In the genomic region with DNA sequence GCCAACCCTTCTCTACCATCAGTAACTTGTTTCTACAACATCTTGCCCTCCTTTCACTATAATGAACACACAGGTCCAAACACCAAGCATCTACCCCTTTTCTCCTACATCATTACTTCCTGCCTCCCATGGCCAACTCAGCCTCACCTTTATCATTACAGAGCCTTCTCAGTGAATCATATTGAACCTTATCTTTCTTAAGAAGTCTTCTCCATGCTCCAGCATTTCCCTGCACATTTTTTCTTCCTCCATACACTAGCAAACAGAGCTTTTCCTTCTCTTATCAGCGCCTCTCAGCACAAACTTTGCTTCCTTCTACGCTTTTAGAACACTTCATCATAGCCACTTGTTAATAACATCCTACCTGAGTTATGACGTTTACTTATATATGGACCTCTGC, we compare ENCODE assay signal across 1 cellular context.
TF ChIP-seq lines count a peak whose summit lies in the region.

No MANE protein-coding gene starts in this region.

TF ChIP-seq in K562, 482 proteins besides CTCF, POLR2A, EP300 and RAD21 (continued from another document and continues in another):
- TF ChIP-seq CTCFL (IDR thresholded peaks at IDR 0.05; ENCODE audit: borderline replicate concordance, insufficient read depth, low read depth, low read length, poor library complexity, severe bottlenecking), result no peak
- TF ChIP-seq ZNF311 (CRISPR knock-in tag; IDR thresholded peaks at IDR 0.05), result no peak
- TF ChIP-seq PTRF (tag; IDR thresholded peaks at IDR 0.05), result no peak
- TF ChIP-seq PATZ1 (CRISPR knock-in tag; IDR thresholded peaks at IDR 0.05; ENCODE audit: borderline replicate concordance), result no peak
- no peak for TF ChIP-seq SREBF1 (IDR thresholded peaks at IDR 0.05; ENCODE audit: borderline replicate concordance, low read depth, low read length)
- TF ChIP-seq JUND (IDR thresholded peaks at IDR 0.05; ENCODE audit: borderline replicate concordance, low read depth, low read length), result peak; percentile 46; the same call in 1 of the 2 replicates
- no peak for TF ChIP-seq JUND (tag; IDR thresholded peaks at IDR 0.05; ENCODE audit: borderline replicate concordance, low read depth, low read length)
- no peak for TF ChIP-seq PHTF2 (CRISPR knock-in tag; IDR thresholded peaks at IDR 0.05)
- TF ChIP-seq, protein P1, sequence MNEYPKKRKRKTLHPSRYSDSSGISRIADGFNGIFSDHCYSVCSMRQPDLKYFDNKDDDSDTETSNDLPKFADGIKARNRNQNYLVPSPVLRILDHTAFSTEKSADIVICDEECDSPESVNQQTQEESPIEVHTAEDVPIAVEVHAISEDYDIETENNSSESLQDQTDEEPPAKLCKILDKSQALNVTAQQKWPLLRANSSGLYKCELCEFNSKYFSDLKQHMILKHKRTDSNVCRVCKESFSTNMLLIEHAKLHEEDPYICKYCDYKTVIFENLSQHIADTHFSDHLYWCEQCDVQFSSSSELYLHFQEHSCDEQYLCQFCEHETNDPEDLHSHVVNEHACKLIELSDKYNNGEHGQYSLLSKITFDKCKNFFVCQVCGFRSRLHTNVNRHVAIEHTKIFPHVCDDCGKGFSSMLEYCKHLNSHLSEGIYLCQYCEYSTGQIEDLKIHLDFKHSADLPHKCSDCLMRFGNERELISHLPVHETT (CRISPR knock-in tag; conservative IDR thresholded peaks at IDR 0.05 in 1 of 2, IDR thresholded peaks at IDR 0.05 in 1 of 2), result no peak
- 0 out of 2 replicates have a peak, but pooled peaks have one; percentile 17 for TF ChIP-seq MTA2 (IDR thresholded peaks at IDR 0.05; ENCODE audit: low read depth)
- no peak for TF ChIP-seq WHSC1 (IDR thresholded peaks at IDR 0.05; ENCODE audit: low read length)
- TF ChIP-seq TSC22D4 (tag; IDR thresholded peaks at IDR 0.05), result no peak
- TF ChIP-seq TAL1 (IDR thresholded peaks at IDR 0.05), result peak; percentile 49
- TF ChIP-seq, protein P2, sequence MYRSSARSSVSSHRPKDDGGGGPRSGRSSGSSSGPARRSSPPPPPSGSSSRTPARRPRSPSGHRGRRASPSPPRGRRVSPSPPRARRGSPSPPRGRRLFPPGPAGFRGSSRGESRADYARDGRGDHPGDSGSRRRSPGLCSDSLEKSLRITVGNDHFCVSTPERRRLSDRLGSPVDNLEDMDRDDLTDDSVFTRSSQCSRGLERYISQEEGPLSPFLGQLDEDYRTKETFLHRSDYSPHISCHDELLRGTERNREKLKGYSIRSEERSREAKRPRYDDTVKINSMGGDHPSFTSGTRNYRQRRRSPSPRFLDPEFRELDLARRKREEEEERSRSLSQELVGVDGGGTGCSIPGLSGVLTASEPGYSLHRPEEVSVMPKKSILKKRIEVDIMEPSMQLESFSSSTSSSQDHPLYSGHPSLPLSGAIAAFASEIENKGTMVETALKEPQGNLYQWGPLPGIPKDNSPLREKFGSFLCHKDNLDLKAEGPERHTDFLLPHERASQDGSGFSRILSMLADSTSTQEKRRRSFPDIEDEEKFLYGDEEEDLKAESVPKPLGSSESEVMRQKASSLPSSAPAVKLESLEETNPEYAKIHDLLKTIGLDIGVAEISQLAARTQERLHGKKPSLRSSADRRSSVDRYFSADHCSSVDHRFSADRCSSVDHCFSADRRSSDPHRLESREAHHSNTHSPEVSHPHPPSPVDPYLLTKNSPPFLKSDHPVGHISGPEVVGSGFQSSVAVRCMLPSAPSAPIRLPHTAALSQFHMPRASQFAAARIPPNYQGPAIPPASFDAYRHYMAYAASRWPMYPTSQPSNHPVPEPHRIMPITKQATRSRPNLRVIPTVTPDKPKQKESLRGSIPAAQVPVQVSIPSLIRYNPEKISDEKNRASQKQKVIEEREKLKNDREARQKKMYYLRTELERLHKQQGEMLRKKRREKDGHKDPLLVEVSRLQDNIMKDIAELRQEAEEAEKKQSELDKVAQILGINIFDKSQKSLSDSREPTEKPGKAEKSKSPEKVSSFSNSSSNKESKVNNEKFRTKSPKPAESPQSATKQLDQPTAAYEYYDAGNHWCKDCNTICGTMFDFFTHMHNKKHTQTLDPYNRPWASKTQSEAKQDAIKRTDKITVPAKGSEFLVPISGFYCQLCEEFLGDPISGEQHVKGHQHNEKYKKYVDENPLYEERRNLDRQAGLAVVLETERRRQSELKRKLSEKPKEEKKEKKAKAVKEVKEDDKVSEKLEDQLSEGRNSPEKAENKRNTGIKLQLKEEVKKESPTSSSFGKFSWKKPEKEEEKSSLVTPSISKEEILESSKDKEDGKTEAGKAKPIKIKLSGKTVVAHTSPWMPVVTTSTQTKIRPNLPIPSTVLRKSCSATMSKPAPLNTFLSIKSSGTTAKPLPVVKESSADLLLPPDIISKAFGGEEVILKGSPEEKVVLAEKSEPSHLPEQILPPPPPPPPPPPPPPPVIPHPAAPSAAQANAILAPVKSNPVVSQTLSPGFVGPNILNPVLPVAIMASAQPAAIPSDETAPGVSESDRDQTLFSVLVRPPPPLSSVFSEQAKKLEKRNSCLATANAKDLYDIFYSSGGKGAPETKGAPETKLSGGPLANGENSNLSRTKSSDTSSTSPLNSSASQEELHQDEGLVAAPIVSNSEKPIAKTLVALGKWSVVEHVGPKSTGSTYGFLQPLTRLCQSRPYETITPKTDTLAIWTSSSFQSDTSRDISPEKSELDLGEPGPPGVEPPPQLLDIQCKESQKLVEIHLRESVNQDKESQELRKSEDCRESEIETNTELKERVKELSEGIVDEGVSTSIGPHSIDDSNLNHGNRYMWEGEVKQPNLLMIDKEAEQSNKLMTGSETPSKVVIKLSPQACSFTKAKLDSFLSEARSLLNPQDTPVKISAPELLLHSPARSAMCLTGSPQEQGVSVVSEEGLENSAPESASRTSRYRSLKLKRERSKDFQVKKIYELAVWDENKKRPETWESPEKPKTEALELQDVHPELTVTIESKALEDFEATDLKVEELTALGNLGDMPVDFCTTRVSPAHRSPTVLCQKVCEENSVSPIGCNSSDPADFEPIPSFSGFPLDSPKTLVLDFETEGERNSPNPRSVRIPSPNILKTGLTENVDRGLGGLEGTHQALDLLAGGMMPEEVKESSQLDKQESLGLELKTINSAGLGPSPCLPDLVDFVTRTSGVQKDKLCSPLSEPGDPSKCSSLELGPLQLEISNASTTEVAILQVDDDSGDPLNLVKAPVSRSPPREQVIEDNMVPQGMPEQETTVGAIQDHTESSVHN (IDR thresholded peaks at IDR 0.05; ENCODE audit: borderline replicate concordance in 1 of 2, low read depth in 1 of 2), result no peak
- TF ChIP-seq, protein P3, sequence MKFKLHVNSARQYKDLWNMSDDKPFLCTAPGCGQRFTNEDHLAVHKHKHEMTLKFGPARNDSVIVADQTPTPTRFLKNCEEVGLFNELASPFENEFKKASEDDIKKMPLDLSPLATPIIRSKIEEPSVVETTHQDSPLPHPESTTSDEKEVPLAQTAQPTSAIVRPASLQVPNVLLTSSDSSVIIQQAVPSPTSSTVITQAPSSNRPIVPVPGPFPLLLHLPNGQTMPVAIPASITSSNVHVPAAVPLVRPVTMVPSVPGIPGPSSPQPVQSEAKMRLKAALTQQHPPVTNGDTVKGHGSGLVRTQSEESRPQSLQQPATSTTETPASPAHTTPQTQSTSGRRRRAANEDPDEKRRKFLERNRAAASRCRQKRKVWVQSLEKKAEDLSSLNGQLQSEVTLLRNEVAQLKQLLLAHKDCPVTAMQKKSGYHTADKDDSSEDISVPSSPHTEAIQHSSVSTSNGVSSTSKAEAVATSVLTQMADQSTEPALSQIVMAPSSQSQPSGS (CRISPR knock-in tag; IDR thresholded peaks at IDR 0.05), result no peak
- TF ChIP-seq SMARCA4 (IDR thresholded peaks at IDR 0.05), result peak; percentile 50; the same call in 1 of the 2 replicates
- no peak for TF ChIP-seq THAP12 (CRISPR knock-in tag; IDR thresholded peaks at IDR 0.05)
- TF ChIP-seq ARID1B (IDR thresholded peaks at IDR 0.05), result peak; percentile 72; the same call in 1 of the 2 replicates
- 0 out of 2 replicates have a peak, but pooled peaks have one; percentile 17 for TF ChIP-seq CREM (IDR thresholded peaks at IDR 0.05; ENCODE audit: low read depth)
- peak; percentile 43; the same call in 1 of the 2 replicates for TF ChIP-seq TEAD4 (IDR thresholded peaks at IDR 0.05; ENCODE audit: low read length)
- TF ChIP-seq TEAD4 (CRISPR knock-in tag; IDR thresholded peaks at IDR 0.05; ENCODE audit: borderline replicate concordance), result no peak
- peak in 1 of 2 experiments; percentile 27; a peak in 1 of 4 replicates for TF ChIP-seq NRF1 (conservative IDR thresholded peaks at IDR 0.05 in 1 of 2, IDR thresholded peaks at IDR 0.05 in 1 of 2)
- no peak for TF ChIP-seq CCNT2 (IDR thresholded peaks at IDR 0.05; ENCODE audit: borderline replicate concordance, extremely low read depth, insufficient read length, low read depth, low read length)
- peak; percentile 60; the same call in 1 of the 2 replicates for TF ChIP-seq SMARCE1 (IDR thresholded peaks at IDR 0.05)
- TF ChIP-seq ZNF436 (CRISPR knock-in tag; IDR thresholded peaks at IDR 0.05), result no peak
- TF ChIP-seq ZNF274 (IDR thresholded peaks at IDR 0.05; ENCODE audit: borderline replicate concordance, low read depth, low read length), result no peak
- TF ChIP-seq CBFA2T3 (IDR thresholded peaks at IDR 0.05), result peak; percentile 86
- TF ChIP-seq SIN3A (IDR thresholded peaks at IDR 0.05; ENCODE audit: borderline replicate concordance in 2 of 2, control insufficient read depth in 1 of 2, low read depth in 2 of 2, low read length in 2 of 2), result no peak
- no peak for TF ChIP-seq HNRNPLL (IDR thresholded peaks at IDR 0.05; ENCODE audit: low read depth, low read length, poor library complexity, severe bottlenecking)
- TF ChIP-seq KDM1A (IDR thresholded peaks at IDR 0.05), result peak in 1 of 2 experiments; percentile 44; a peak in 1 of 4 replicates
- TF ChIP-seq, protein P4, sequence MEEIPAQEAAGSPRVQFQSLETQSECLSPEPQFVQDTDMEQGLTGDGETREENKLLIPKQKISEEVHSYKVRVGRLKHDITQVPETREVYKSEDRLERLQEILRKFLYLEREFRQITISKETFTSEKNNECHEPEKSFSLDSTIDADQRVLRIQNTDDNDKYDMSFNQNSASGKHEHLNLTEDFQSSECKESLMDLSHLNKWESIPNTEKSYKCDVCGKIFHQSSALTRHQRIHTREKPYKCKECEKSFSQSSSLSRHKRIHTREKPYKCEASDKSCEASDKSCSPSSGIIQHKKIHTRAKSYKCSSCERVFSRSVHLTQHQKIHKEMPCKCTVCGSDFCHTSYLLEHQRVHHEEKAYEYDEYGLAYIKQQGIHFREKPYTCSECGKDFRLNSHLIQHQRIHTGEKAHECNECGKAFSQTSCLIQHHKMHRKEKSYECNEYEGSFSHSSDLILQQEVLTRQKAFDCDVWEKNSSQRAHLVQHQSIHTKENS (CRISPR knock-in tag; IDR thresholded peaks at IDR 0.05), result no peak
- TF ChIP-seq HDAC3 (IDR thresholded peaks at IDR 0.05; ENCODE audit: borderline replicate concordance, partially characterized antibody), result no peak
- TF ChIP-seq, protein P5, sequence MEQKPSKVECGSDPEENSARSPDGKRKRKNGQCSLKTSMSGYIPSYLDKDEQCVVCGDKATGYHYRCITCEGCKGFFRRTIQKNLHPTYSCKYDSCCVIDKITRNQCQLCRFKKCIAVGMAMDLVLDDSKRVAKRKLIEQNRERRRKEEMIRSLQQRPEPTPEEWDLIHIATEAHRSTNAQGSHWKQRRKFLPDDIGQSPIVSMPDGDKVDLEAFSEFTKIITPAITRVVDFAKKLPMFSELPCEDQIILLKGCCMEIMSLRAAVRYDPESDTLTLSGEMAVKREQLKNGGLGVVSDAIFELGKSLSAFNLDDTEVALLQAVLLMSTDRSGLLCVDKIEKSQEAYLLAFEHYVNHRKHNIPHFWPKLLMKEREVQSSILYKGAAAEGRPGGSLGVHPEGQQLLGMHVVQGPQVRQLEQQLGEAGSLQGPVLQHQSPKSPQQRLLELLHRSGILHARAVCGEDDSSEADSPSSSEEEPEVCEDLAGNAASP (IDR thresholded peaks at IDR 0.05), result no peak
- no peak for TF ChIP-seq HMG20B (CRISPR knock-in tag; IDR thresholded peaks at IDR 0.05)
- no peak for TF ChIP-seq BCOR (IDR thresholded peaks at IDR 0.05)
- peak; percentile 45; the same call in 1 of the 2 replicates for TF ChIP-seq ZEB2 (IDR thresholded peaks at IDR 0.05)
- TF ChIP-seq NCOR1 (IDR thresholded peaks at IDR 0.05), result peak; percentile 36
- TF ChIP-seq TAF9B (IDR thresholded peaks at IDR 0.05; ENCODE audit: partially characterized antibody), result no peak
- no peak for TF ChIP-seq ATF7 (IDR thresholded peaks at IDR 0.05)
- no peak for TF ChIP-seq FOXK1 (CRISPR knock-in tag; IDR thresholded peaks at IDR 0.05; ENCODE audit: borderline replicate concordance)
- TF ChIP-seq PRMT5 (CRISPR knock-in tag; IDR thresholded peaks at IDR 0.05), result no peak
